ENCODE assay signal across 8 cellular contexts in the genomic region with DNA sequence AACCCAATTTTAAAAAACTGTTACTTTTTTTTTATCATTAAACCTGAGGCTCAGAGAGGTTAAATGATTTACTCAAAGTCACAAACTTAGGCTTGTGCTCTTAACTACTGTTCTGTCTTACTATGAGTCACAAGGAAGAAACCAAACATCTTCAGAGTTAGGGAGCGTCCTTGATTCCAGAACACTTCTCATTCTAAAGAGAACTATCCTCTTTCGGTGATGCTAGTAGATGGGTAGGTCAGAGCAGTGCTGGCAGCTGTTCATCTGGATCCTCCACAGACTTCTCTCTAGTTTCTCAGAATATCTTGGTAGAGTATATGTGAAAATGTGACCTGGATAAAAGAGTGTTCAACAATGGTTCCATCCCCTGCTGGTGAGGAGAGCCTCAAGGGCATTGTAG. TPM values are rescaled to one million over a fixed set of nuclear protein-coding genes. Genes with fewer than 3 reads are reported as not detected.
DNase-seq lines count a peak whose midpoint lies in the region; ATAC-seq and TF ChIP-seq lines count a peak whose summit lies in the region.

No MANE protein-coding gene starts in this region.

- H3K4me1 ChIP-seq in right atrium auricular region, result peaks cover 0 to 88% of the 10 kb centered on the region in 2 donors

- no peaks in the 10 kb centered on the region for H3K36me3 ChIP-seq in right atrium auricular region

- no peaks in the 10 kb centered on the region for H3K9me3 ChIP-seq in right atrium auricular region

- no peak for TF ChIP-seq POLR2A in NB4 (IDR thresholded peaks at IDR 0.05; ENCODE audit: extremely low read depth, insufficient read length)

- peak overlapping the region in 1 of 2 donors; percentile 3 for H3K4me3 ChIP-seq in right atrium auricular region
- H3K4me3 ChIP-seq in NB4 (ENCODE audit: low read depth, low read length), result peak overlapping the region; percentile 19
- H3K4me3 ChIP-seq in epithelial cell of proximal tubule (ENCODE audit: low read depth, low read length), result peak overlapping the region; percentile 94
- peak overlapping the region in 1 of 7 experiments; percentile 2 for H3K4me3 ChIP-seq in skin epidermis

- H3K27me3 ChIP-seq in right atrium auricular region, result no peaks in the 10 kb centered on the region

- DNase-seq in right atrium auricular region (ENCODE audit: low spot score) (no peak), Right ventricle myocardium inferior (ENCODE audit: missing footprints) (no peak), NB4 (ENCODE audit: low read depth) (no peak), epithelial cell of proximal tubule (ENCODE audit: low read depth) (no peak), NCI-H1930 (lab: John Stamatoyannopoulos, UW) (no peak)
- no peak for DNase-seq in NK-92 treated with Interleukin-12 subunit alpha and Interleukin-12 subunit beta, amount 100 ng/mL, for 24 hours (lab: John Stamatoyannopoulos, UW)

- intact Hi-C loops in Right ventricle myocardium inferior (cut with DNase I), result no loop called here

- no peak for ATAC-seq in Right ventricle myocardium inferior
- no peak for ATAC-seq in HG02840 (IDR thresholded peaks at IDR 0.05; ENCODE audit: low FRiP score, unreplicated experiment)

- TF ChIP-seq CTCF in right atrium auricular region (IDR thresholded peaks at IDR 0.05) (no peak), NB4 (IDR thresholded peaks at IDR 0.05; ENCODE audit: low read depth, low read length) (no peak), epithelial cell of proximal tubule (conservative IDR thresholded peaks at IDR 0.05; ENCODE audit: low read depth, low read length) (no peak)

- H3K27ac ChIP-seq in right atrium auricular region, result peak overlapping the region; percentile 96
- H3K27ac ChIP-seq in skin epidermis, result peak overlapping the region in 14 of 21 experiments; percentile 1 to 99 (median 94)

RNA-seq across cellular contexts. Expression of gene ARL6IP5, which starts 3.3 kb away (rescaled TPM):
- total RNA-seq in right atrium auricular region (100 to 1,000 TPM; 172 to 199 TPM), Right ventricle myocardium inferior (195 TPM), epithelial cell of proximal tubule (80.7 and 114 TPM in 2 replicates)

RNA-seq across cellular contexts. Expression of gene UBA3, which starts 7.9 kb away (rescaled TPM):
- total RNA-seq in right atrium auricular region (10 to 100 TPM; 39.9 to 63.5 TPM), Right ventricle myocardium inferior (89.1 TPM), epithelial cell of proximal tubule (65.1 and 69.1 TPM in 2 replicates)

RNA-seq across cellular contexts. Expression of gene LMOD3, which starts 34.4 kb away (rescaled TPM):
- total RNA-seq in right atrium auricular region, result 100 to 1,000 TPM in 1 of 2 donors, 10 to 100 TPM in 1; 33.1 to 110 TPM
- 149 TPM for total RNA-seq in Right ventricle myocardium inferior
- total RNA-seq in epithelial cell of proximal tubule, result not detected in 2 replicates

RNA-seq across cellular contexts. Expression of gene TMF1, which starts 35.9 kb away (rescaled TPM):
- 10 to 100 TPM; 15.6 to 21.3 TPM for total RNA-seq in right atrium auricular region
- 19.2 TPM for total RNA-seq in Right ventricle myocardium inferior
- 13.2 and 15.6 TPM in 2 replicates for total RNA-seq in epithelial cell of proximal tubule

Comparison
In these comparisons a context has a peak if more than half of its experiments do, and no peak if none do; other contexts are left out.
1. RNA of gene LMOD3, which starts 34.4 kb away (total RNA-seq): 149 TPM in Right ventricle myocardium inferior (single experiment) and 33.1 to 110 TPM in right atrium auricular region; not detected in epithelial cell of proximal tubule; every median in the first group is over 10 times any median in the second.